In the genomic region with DNA sequence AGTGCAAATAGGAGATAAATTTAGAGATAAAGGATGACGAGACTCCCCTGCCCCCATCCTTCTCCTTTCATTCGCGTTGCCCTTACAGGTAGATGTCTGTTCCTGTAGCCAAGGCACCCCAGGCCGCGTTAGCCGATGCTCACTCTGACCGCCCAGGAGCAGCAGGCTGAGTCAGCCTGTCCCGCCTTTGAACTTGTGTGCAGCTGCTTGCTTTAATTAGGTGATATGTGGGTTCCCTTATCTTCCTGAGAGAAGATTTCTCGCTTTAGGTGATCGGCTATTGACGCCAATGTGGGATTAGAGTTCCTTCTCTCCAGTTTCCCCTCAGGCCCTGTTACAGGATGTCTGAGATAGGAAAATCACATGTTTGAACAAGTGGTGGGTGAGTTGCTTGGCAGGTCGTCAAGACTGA, we compare ENCODE assay signal across 1 cellular context.
A peak's percentile ranks its signal among the peaks of the same experiment; 100 is the strongest.
TF ChIP-seq lines count a peak whose summit lies in the region.

No MANE protein-coding gene starts in this region.

TF ChIP-seq in K562, 482 proteins besides CTCF, POLR2A, EP300 and RAD21 (continued from another document and continues in another):
- TF ChIP-seq, protein P1, sequence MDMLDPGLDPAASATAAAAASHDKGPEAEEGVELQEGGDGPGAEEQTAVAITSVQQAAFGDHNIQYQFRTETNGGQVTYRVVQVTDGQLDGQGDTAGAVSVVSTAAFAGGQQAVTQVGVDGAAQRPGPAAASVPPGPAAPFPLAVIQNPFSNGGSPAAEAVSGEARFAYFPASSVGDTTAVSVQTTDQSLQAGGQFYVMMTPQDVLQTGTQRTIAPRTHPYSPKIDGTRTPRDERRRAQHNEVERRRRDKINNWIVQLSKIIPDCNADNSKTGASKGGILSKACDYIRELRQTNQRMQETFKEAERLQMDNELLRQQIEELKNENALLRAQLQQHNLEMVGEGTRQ (CRISPR knock-in tag; IDR thresholded peaks at IDR 0.05), result no peak
- TF ChIP-seq PRPF4 (IDR thresholded peaks at IDR 0.05; ENCODE audit: insufficient read depth, low read depth, low read length, poor library complexity, severe bottlenecking) (no peak), HMG20B (CRISPR knock-in tag; IDR thresholded peaks at IDR 0.05) (no peak), TGIF2 (CRISPR knock-in tag; IDR thresholded peaks at IDR 0.05) (no peak), BCOR (IDR thresholded peaks at IDR 0.05) (no peak), SPI1 (IDR thresholded peaks at IDR 0.05; ENCODE audit: borderline replicate concordance, low read depth, low read length) (no peak), ZNF324 (CRISPR knock-in tag; IDR thresholded peaks at IDR 0.05) (no peak), ZSCAN29 (IDR thresholded peaks at IDR 0.05) (no peak), ADNP (tag; IDR thresholded peaks at IDR 0.05) (no peak), NR4A1 (CRISPR knock-in tag; IDR thresholded peaks at IDR 0.05) (no peak), NR4A1 (tag; IDR thresholded peaks at IDR 0.05) (no peak), KDM1A (IDR thresholded peaks at IDR 0.05) (peak; percentile 67 to 81; a peak in 3 of 4 replicates), ZFP30 (CRISPR knock-in tag; IDR thresholded peaks at IDR 0.05; ENCODE audit: borderline replicate concordance) (no peak), TAF7 (tag; IDR thresholded peaks at IDR 0.05) (no peak), DPF2 (IDR thresholded peaks at IDR 0.05) (peak; percentile 53; the same call in 1 of the 2 replicates), TFAM (CRISPR knock-in tag; conservative IDR thresholded peaks at IDR 0.05) (no peak), NFRKB (IDR thresholded peaks at IDR 0.05; ENCODE audit: low read depth) (no peak), RFX7 (CRISPR knock-in tag; IDR thresholded peaks at IDR 0.05) (no peak), ZNF253 (CRISPR knock-in tag; conservative IDR thresholded peaks at IDR 0.05) (no peak), TBL1XR1 (IDR thresholded peaks at IDR 0.05; ENCODE audit: low read length in 2 of 2) (no peak), POLR2AphosphoS2 (IDR thresholded peaks at IDR 0.05; ENCODE audit: low read length) (no peak), RNF2 (IDR thresholded peaks at IDR 0.05) (no peak), NRF1 (conservative IDR thresholded peaks at IDR 0.05 in 1 of 2, IDR thresholded peaks at IDR 0.05 in 1 of 2) (no peak), HMG20A (CRISPR knock-in tag; conservative IDR thresholded peaks at IDR 0.05) (no peak), KDM2B (CRISPR knock-in tag; IDR thresholded peaks at IDR 0.05) (no peak), HNRNPLL (IDR thresholded peaks at IDR 0.05; ENCODE audit: low read depth, low read length, poor library complexity, severe bottlenecking) (no peak), PHTF2 (CRISPR knock-in tag; IDR thresholded peaks at IDR 0.05) (no peak), NCOA4 (IDR thresholded peaks at IDR 0.05; ENCODE audit: partially characterized antibody) (no peak), DDX20 (tag; IDR thresholded peaks at IDR 0.05; ENCODE audit: low read depth) (no peak), SMARCE1 (IDR thresholded peaks at IDR 0.05) (peak; percentile 70), SNRNP70 (optimal IDR thresholded peaks at IDR 0.05; ENCODE audit: low read depth, low read length) (no peak)
- TF ChIP-seq, protein P2, sequence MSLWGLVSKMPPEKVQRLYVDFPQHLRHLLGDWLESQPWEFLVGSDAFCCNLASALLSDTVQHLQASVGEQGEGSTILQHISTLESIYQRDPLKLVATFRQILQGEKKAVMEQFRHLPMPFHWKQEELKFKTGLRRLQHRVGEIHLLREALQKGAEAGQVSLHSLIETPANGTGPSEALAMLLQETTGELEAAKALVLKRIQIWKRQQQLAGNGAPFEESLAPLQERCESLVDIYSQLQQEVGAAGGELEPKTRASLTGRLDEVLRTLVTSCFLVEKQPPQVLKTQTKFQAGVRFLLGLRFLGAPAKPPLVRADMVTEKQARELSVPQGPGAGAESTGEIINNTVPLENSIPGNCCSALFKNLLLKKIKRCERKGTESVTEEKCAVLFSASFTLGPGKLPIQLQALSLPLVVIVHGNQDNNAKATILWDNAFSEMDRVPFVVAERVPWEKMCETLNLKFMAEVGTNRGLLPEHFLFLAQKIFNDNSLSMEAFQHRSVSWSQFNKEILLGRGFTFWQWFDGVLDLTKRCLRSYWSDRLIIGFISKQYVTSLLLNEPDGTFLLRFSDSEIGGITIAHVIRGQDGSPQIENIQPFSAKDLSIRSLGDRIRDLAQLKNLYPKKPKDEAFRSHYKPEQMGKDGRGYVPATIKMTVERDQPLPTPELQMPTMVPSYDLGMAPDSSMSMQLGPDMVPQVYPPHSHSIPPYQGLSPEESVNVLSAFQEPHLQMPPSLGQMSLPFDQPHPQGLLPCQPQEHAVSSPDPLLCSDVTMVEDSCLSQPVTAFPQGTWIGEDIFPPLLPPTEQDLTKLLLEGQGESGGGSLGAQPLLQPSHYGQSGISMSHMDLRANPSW (CRISPR knock-in tag; IDR thresholded peaks at IDR 0.05), result no peak
- TF ChIP-seq, protein P3, sequence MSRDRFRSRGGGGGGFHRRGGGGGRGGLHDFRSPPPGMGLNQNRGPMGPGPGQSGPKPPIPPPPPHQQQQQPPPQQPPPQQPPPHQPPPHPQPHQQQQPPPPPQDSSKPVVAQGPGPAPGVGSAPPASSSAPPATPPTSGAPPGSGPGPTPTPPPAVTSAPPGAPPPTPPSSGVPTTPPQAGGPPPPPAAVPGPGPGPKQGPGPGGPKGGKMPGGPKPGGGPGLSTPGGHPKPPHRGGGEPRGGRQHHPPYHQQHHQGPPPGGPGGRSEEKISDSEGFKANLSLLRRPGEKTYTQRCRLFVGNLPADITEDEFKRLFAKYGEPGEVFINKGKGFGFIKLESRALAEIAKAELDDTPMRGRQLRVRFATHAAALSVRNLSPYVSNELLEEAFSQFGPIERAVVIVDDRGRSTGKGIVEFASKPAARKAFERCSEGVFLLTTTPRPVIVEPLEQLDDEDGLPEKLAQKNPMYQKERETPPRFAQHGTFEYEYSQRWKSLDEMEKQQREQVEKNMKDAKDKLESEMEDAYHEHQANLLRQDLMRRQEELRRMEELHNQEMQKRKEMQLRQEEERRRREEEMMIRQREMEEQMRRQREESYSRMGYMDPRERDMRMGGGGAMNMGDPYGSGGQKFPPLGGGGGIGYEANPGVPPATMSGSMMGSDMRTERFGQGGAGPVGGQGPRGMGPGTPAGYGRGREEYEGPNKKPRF (IDR thresholded peaks at IDR 0.05; ENCODE audit: low read depth, low read length), result no peak
- TF ChIP-seq, protein P4, sequence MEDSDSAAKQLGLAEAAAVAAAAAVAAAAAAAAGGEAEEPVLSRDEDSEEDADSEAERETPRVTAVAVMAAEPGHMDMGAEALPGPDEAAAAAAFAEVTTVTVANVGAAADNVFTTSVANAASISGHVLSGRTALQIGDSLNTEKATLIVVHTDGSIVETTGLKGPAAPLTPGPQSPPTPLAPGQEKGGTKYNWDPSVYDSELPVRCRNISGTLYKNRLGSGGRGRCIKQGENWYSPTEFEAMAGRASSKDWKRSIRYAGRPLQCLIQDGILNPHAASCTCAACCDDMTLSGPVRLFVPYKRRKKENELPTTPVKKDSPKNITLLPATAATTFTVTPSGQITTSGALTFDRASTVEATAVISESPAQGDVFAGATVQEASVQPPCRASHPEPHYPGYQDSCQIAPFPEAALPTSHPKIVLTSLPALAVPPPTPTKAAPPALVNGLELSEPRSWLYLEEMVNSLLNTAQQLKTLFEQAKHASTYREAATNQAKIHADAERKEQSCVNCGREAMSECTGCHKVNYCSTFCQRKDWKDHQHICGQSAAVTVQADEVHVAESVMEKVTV (CRISPR knock-in tag; IDR thresholded peaks at IDR 0.05), result no peak
- TF ChIP-seq, protein P5, sequence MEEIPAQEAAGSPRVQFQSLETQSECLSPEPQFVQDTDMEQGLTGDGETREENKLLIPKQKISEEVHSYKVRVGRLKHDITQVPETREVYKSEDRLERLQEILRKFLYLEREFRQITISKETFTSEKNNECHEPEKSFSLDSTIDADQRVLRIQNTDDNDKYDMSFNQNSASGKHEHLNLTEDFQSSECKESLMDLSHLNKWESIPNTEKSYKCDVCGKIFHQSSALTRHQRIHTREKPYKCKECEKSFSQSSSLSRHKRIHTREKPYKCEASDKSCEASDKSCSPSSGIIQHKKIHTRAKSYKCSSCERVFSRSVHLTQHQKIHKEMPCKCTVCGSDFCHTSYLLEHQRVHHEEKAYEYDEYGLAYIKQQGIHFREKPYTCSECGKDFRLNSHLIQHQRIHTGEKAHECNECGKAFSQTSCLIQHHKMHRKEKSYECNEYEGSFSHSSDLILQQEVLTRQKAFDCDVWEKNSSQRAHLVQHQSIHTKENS (CRISPR knock-in tag; IDR thresholded peaks at IDR 0.05), result no peak
- TF ChIP-seq, protein P6, sequence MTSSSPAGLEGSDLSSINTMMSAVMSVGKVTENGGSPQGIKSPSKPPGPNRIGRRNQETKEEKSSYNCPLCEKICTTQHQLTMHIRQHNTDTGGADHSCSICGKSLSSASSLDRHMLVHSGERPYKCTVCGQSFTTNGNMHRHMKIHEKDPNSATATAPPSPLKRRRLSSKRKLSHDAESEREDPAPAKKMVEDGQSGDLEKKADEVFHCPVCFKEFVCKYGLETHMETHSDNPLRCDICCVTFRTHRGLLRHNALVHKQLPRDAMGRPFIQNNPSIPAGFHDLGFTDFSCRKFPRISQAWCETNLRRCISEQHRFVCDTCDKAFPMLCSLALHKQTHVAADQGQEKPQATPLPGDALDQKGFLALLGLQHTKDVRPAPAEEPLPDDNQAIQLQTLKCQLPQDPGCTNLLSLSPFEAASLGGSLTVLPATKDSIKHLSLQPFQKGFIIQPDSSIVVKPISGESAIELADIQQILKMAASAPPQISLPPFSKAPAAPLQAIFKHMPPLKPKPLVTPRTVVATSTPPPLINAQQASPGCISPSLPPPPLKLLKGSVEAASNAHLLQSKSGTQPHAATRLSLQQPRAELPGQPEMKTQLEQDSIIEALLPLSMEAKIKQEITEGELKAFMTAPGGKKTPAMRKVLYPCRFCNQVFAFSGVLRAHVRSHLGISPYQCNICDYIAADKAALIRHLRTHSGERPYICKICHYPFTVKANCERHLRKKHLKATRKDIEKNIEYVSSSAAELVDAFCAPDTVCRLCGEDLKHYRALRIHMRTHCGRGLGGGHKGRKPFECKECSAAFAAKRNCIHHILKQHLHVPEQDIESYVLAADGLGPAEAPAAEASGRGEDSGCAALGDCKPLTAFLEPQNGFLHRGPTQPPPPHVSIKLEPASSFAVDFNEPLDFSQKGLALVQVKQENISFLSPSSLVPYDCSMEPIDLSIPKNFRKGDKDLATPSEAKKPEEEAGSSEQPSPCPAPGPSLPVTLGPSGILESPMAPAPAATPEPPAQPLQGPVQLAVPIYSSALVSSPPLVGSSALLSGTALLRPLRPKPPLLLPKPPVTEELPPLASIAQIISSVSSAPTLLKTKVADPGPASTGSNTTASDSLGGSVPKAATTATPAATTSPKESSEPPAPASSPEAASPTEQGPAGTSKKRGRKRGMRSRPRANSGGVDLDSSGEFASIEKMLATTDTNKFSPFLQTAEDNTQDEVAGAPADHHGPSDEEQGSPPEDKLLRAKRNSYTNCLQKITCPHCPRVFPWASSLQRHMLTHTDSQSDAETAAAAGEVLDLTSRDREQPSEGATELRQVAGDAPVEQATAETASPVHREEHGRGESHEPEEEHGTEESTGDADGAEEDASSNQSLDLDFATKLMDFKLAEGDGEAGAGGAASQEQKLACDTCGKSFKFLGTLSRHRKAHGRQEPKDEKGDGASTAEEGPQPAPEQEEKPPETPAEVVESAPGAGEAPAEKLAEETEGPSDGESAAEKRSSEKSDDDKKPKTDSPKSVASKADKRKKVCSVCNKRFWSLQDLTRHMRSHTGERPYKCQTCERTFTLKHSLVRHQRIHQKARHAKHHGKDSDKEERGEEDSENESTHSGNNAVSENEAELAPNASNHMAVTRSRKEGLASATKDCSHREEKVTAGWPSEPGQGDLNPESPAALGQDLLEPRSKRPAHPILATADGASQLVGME (CRISPR knock-in tag; IDR thresholded peaks at IDR 0.05), result no peak
- TF ChIP-seq, protein P7, sequence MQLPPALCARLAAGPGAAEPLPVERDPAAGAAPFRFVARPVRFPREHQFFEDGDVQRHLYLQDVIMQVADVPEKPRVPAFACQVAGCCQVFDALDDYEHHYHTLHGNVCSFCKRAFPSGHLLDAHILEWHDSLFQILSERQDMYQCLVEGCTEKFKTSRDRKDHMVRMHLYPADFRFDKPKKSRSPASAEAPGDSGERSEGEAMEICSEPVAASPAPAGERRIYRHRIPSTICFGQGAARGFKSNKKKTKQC (CRISPR knock-in tag; IDR thresholded peaks at IDR 0.05), result no peak
- TF ChIP-seq, protein P8, sequence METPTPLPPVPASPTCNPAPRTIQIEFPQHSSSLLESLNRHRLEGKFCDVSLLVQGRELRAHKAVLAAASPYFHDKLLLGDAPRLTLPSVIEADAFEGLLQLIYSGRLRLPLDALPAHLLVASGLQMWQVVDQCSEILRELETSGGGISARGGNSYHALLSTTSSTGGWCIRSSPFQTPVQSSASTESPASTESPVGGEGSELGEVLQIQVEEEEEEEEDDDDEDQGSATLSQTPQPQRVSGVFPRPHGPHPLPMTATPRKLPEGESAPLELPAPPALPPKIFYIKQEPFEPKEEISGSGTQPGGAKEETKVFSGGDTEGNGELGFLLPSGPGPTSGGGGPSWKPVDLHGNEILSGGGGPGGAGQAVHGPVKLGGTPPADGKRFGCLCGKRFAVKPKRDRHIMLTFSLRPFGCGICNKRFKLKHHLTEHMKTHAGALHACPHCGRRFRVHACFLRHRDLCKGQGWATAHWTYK (CRISPR knock-in tag; IDR thresholded peaks at IDR 0.05), result no peak
- TF ChIP-seq, protein P9, sequence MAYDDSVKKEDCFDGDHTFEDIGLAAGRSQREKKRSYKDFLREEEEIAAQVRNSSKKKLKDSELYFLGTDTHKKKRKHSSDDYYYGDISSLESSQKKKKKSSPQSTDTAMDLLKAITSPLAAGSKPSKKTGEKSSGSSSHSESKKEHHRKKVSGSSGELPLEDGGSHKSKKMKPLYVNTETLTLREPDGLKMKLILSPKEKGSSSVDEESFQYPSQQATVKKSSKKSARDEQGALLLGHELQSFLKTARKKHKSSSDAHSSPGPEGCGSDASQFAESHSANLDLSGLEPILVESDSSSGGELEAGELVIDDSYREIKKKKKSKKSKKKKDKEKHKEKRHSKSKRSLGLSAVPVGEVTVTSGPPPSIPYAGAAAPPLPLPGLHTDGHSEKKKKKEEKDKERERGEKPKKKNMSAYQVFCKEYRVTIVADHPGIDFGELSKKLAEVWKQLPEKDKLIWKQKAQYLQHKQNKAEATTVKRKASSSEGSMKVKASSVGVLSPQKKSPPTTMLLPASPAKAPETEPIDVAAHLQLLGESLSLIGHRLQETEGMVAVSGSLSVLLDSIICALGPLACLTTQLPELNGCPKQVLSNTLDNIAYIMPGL (CRISPR knock-in tag; IDR thresholded peaks at IDR 0.05), result no peak
